8 cellular contexts compared by ENCODE assay signal in genomic region chr3:52896613-52897012, GRCh38. TPM values are rescaled to one million over a fixed set of nuclear protein-coding genes. Genes with fewer than 3 reads are reported as not detected.
DNase-seq lines count a peak whose midpoint lies in the region; ATAC-seq and TF ChIP-seq lines count a peak whose summit lies in the region.

No MANE protein-coding gene starts in this region.

- POLR2A ChIA-PET in HEK293 (lab: Yijun Ruan, JAX): no interaction called here

- CTCF ChIA-PET in HEK293 (lab: Yijun Ruan, JAX): interaction anchor here (0.7 kb wide), 1 partner anchor 40 kb away, joined by 3 read pairs; no protein-coding TSS in a partner anchor

- no peaks in the 10 kb centered on the region for H3K9me3 ChIP-seq in HEK293 (ENCODE audit: control insufficient read depth, insufficient read depth, low read depth, low read length)
- H3K9me3 ChIP-seq in ascending aorta: no peaks in the 10 kb centered on the region
- no peaks in the 10 kb centered on the region for H3K9me3 ChIP-seq in uterus

- peak overlapping the region; percentile 67 for H3K4me3 ChIP-seq in AG10803 (ENCODE audit: low read length)
- H3K4me3 ChIP-seq in HEK293 (ENCODE audit: low read depth, low read length): peak overlapping the region; percentile 66
- H3K4me3 ChIP-seq in ascending aorta: peak overlapping the region; percentile 68 to 91
- H3K4me3 ChIP-seq in lower leg skin (ENCODE audit: low read depth, poor library complexity, severe bottlenecking): peak overlapping the region; percentile 67
- peak overlapping the region; percentile 75 to 89 for H3K4me3 ChIP-seq in uterus

- H3K27ac ChIP-seq in HEK293 (ENCODE audit: extremely low read depth, low read depth, low read length) (no peak overlapping the region), ascending aorta (peak overlapping the region; percentile 80 to 87), uterus (peak overlapping the region; percentile 64 to 80)

- 2 to 5% methylated on average over 9 of the region's 9 CpGs for WGBS in lower leg skin, 2 donors

- H3K27me3 ChIP-seq in ascending aorta: no peaks in the 10 kb centered on the region
- no peaks in the 10 kb centered on the region for H3K27me3 ChIP-seq in uterus

- intact Hi-C loops in ascending aorta (cut with DNase I) (loop anchor here (1.0 to 10.0 kb wide), 5 partner anchors 52 to 362 kb away; partner anchors contain the start of genes NEK4, NT5DC2, PBRM1 and SFMBT1), lower leg skin (cut with DNase I; ENCODE audit: low total_unique reads) (no loop called here), uterus (cut with DNase I; ENCODE audit: low total_unique reads) (no loop called here)

- TF ChIP-seq POLR2A in lower leg skin (IDR thresholded peaks at IDR 0.05) (no peak), uterus (IDR thresholded peaks at IDR 0.05) (no peak)

- no peak for TF ChIP-seq CTCF in AG10803 (conservative IDR thresholded peaks at IDR 0.05; ENCODE audit: low read length)
- no peak for TF ChIP-seq CTCF in HEK293 (tag by site-specific recombination; IDR thresholded peaks at IDR 0.05)
- no peak for TF ChIP-seq CTCF in ascending aorta (IDR thresholded peaks at IDR 0.05)
- TF ChIP-seq CTCF in lower leg skin (IDR thresholded peaks at IDR 0.05): no peak
- no peak for TF ChIP-seq CTCF in uterus (IDR thresholded peaks at IDR 0.05)

- H3K36me3 ChIP-seq in HEK293 (ENCODE audit: control insufficient read depth in 2 of 2, insufficient read depth in 1 of 2, low read length in 2 of 2) (peaks cover 0 to 29% of the 10 kb centered on the region in 2 experiments; a peak in 1 of 3 replicates), ascending aorta (no peaks in the 10 kb centered on the region), uterus (no peaks in the 10 kb centered on the region)

- H3K4me1 ChIP-seq in HEK293 (ENCODE audit: control insufficient read depth, insufficient read depth, low read length) (no peaks in the 10 kb centered on the region), ascending aorta (peaks cover 14 to 39% of the 10 kb centered on the region in 2 donors), uterus (peaks cover 0 to 5% of the 10 kb centered on the region in 2 donors)

- DNase-seq in AG10803 (ENCODE audit: low read depth) (no peak), ascending aorta (ENCODE audit: low spot score in 2 of 2) (no peak), lower leg skin (ENCODE audit: low spot score in 2 of 2) (no peak), uterus (no peak), AG20443 (ENCODE audit: low spot score) (no peak)
- no peak for DNase-seq in effector CD8-positive, alpha-beta T cell (lab: John Stamatoyannopoulos, UW)

- no peak for ATAC-seq in GM18498 (IDR thresholded peaks at IDR 0.05; ENCODE audit: unreplicated experiment)

TF ChIP-seq in HEK293, 187 proteins besides CTCF, POLR2A, EP300 and RAD21:
- TF ChIP-seq SCRT2 (tag by site-specific recombination; IDR thresholded peaks at IDR 0.05): peak; percentile 72
- TF ChIP-seq ZXDB (tag by site-specific recombination; IDR thresholded peaks at IDR 0.05): no peak
- no peak for TF ChIP-seq ZNF24 (tag by site-specific recombination; IDR thresholded peaks at IDR 0.05)
- peak; percentile 83 for TF ChIP-seq ZNF335 (tag by site-specific recombination; conservative IDR thresholded peaks at IDR 0.05)
- TF ChIP-seq ZNF701 (tag by site-specific recombination; IDR thresholded peaks at IDR 0.05): no peak
- no peak for TF ChIP-seq ZFP37 (tag by site-specific recombination; IDR thresholded peaks at IDR 0.05)
- peak; percentile 53; the same call in 1 of the 2 replicates for TF ChIP-seq ZNF600 (tag by site-specific recombination; IDR thresholded peaks at IDR 0.05)
- peak; percentile 65; the same call in 1 of the 2 replicates for TF ChIP-seq ZBTB17 (tag by site-specific recombination; IDR thresholded peaks at IDR 0.05)
- peak; percentile 29; the same call in 1 of the 2 replicates for TF ChIP-seq ZNF366 (tag by site-specific recombination; conservative IDR thresholded peaks at IDR 0.05)
- 0 out of 2 replicates have a peak, but pooled peaks have one; percentile 25 for TF ChIP-seq SP3 (tag by site-specific recombination; IDR thresholded peaks at IDR 0.05)
- peak; percentile 67 for TF ChIP-seq SP2 (tag by site-specific recombination; IDR thresholded peaks at IDR 0.05)
- 0 out of 2 replicates have a peak, but pooled peaks have one; percentile 42 for TF ChIP-seq ZBTB20 (tag by site-specific recombination; IDR thresholded peaks at IDR 0.05)
- TF ChIP-seq ZNF404 (tag by site-specific recombination; IDR thresholded peaks at IDR 0.05): no peak
- TF ChIP-seq ZNF555 (tag by site-specific recombination; conservative IDR thresholded peaks at IDR 0.05): no peak

RNA-seq across cellular contexts. Expression of gene STIMATE, which starts 0.7 kb away (rescaled TPM):
- total RNA-seq in ascending aorta (18.9 TPM), lower leg skin (10 to 100 TPM; 12.7 to 20.7 (median 16.1) TPM), uterus (10 to 100 TPM in 3 of 4 donors, 1 to 10 TPM in 1; 6.7 to 24.1 (median 21.5) TPM)
